8 cellular contexts compared by ENCODE assay signal in genomic region chr15:78075490-78076230, GRCh38. TPM values are rescaled to one million over a fixed set of nuclear protein-coding genes. Genes with fewer than 3 reads are reported as not detected.
DNase-seq lines count a peak whose midpoint lies in the region; ATAC-seq and TF ChIP-seq lines count a peak whose summit lies in the region.

No MANE protein-coding gene starts in this region.

- peak in 1 of 2 donors; percentile 20 for TF ChIP-seq POLR2A in uterus (IDR thresholded peaks at IDR 0.05)

- peaks cover 36% of the 10 kb centered on the region for H3K4me1 ChIP-seq in SJCRH30
- peaks cover 58% of the 10 kb centered on the region for H3K4me1 ChIP-seq in mononuclear cell (ENCODE audit: insufficient read depth, low read length)
- peaks cover 0 to 7% of the 10 kb centered on the region in 2 donors for H3K4me1 ChIP-seq in uterus

- peak overlapping the region; percentile 61 for H3K27ac Mint-ChIP-seq in activated naive CD4-positive, alpha-beta T cell treated with anti-CD3 and anti-CD28 coated beads, Interleukin-2, amount 50 U/mL, for 24 hours
- no peak overlapping the region for H3K27ac Mint-ChIP-seq in endothelial cell (ENCODE audit: unreplicated experiment)

- H3K36me3 ChIP-seq in SJCRH30 (0 out of 2 replicates have a peak, but pooled peaks cover 2% of the 10 kb centered on the region), uterus (no peaks in the 10 kb centered on the region)

- peaks cover 55% of the 10 kb centered on the region for H3K4me1 Mint-ChIP-seq in activated naive CD4-positive, alpha-beta T cell treated with anti-CD3 and anti-CD28 coated beads, Interleukin-2, amount 50 U/mL, for 24 hours
- peaks cover 24% of the 10 kb centered on the region for H3K4me1 Mint-ChIP-seq in endothelial cell (ENCODE audit: unreplicated experiment)

- TF ChIP-seq CTCF in endothelial cell (IDR thresholded peaks at IDR 0.05; ENCODE audit: unreplicated experiment) (no peak), uterus (IDR thresholded peaks at IDR 0.05) (no peak)

- H3K4me3 ChIP-seq in SJCRH30 (peak overlapping the region; percentile 100), mononuclear cell (ENCODE audit: low read length) (peak overlapping the region; percentile 80), uterus (peak overlapping the region; percentile 41 to 96)

- peaks cover 4% of the 10 kb centered on the region for H3K36me3 Mint-ChIP-seq in activated naive CD4-positive, alpha-beta T cell treated with anti-CD3 and anti-CD28 coated beads, Interleukin-2, amount 50 U/mL, for 24 hours
- peaks cover 4% of the 10 kb centered on the region for H3K36me3 Mint-ChIP-seq in endothelial cell (ENCODE audit: low read depth, unreplicated experiment)

- peak overlapping the region; percentile 95 for H3K4me3 Mint-ChIP-seq in activated naive CD4-positive, alpha-beta T cell treated with anti-CD3 and anti-CD28 coated beads, Interleukin-2, amount 50 U/mL, for 24 hours
- H3K4me3 Mint-ChIP-seq in endothelial cell (ENCODE audit: unreplicated experiment) = peak overlapping the region; percentile 38

- no peaks in the 10 kb centered on the region for H3K27me3 ChIP-seq in SJCRH30
- no peaks in the 10 kb centered on the region for H3K27me3 ChIP-seq in mononuclear cell (ENCODE audit: insufficient read depth, low read length)
- no peaks in the 10 kb centered on the region for H3K27me3 ChIP-seq in uterus

- no peaks in the 10 kb centered on the region for H3K27me3 Mint-ChIP-seq in activated naive CD4-positive, alpha-beta T cell treated with anti-CD3 and anti-CD28 coated beads, Interleukin-2, amount 50 U/mL, for 24 hours
- peaks cover 3% of the 10 kb centered on the region for H3K27me3 Mint-ChIP-seq in endothelial cell (ENCODE audit: unreplicated experiment)

- no peak for ATAC-seq in HG03571 (IDR thresholded peaks at IDR 0.05; ENCODE audit: unreplicated experiment)

- intact Hi-C loops in uterus (cut with DNase I; ENCODE audit: low total_unique reads) = loop anchor here (10.0 kb wide), 1 partner anchor 71 kb away; no protein-coding TSS in a partner anchor

- H3K27ac ChIP-seq in SJCRH30 (peak overlapping the region; percentile 25; the same call in 1 of the 2 replicates), uterus (peak overlapping the region; percentile 88 to 95)

- H3K9me3 Mint-ChIP-seq in activated naive CD4-positive, alpha-beta T cell treated with anti-CD3 and anti-CD28 coated beads, Interleukin-2, amount 50 U/mL, for 24 hours = no peaks in the 10 kb centered on the region
- no peaks in the 10 kb centered on the region for H3K9me3 Mint-ChIP-seq in endothelial cell (ENCODE audit: unreplicated experiment)

- H3K9me3 ChIP-seq in SJCRH30 (replicated peaks) = no peaks in the 10 kb centered on the region
- no peaks in the 10 kb centered on the region for H3K9me3 ChIP-seq in mononuclear cell (ENCODE audit: low read depth, low read length)
- no peaks in the 10 kb centered on the region for H3K9me3 ChIP-seq in uterus

- DNase-seq in activated naive CD4-positive, alpha-beta T cell treated with Interleukin-2 at 50 U/mL for 16 hours = no peak
- DNase-seq in SJCRH30 (peak; percentile 47 to 66), endothelial cell (ENCODE audit: low spot score) (peak; percentile 26), uterus (peak; percentile 52 to 59), NCI-H1930 (lab: John Stamatoyannopoulos, UW) (no peak)

RNA-seq across cellular contexts. Expression of gene TBC1D2B, which starts 1.9 kb away (rescaled TPM):
- 50.7 and 58.2 TPM in 2 replicates for total RNA-seq in SJCRH30 (2014; rRNA removed; shearing (Covaris generic))
- total RNA-seq in endothelial cell (ENCODE audit: unreplicated experiment) (13.8 TPM), mononuclear cell (38.1 TPM), uterus (10 to 100 TPM; 27.7 to 89.0 (median 57.9) TPM)

RNA-seq across cellular contexts. Expression of gene SH2D7, which starts 16.7 kb away (rescaled TPM):
- total RNA-seq in SJCRH30 (2014; rRNA removed; shearing (Covaris generic)) = 0.08 and 0.36 TPM in 2 replicates
- total RNA-seq in endothelial cell (ENCODE audit: unreplicated experiment) = not detected
- total RNA-seq in mononuclear cell = not detected
- total RNA-seq in uterus = not detected

RNA-seq across cellular contexts. Expression of gene CIB2, which starts 55.6 kb away (rescaled TPM):
- total RNA-seq in SJCRH30 (2014; rRNA removed; shearing (Covaris generic)) = 0.59 and 2.8 TPM in 2 replicates
- total RNA-seq in endothelial cell (ENCODE audit: unreplicated experiment) = 16.4 TPM
- 1.9 TPM for total RNA-seq in mononuclear cell
- total RNA-seq in uterus = 10 to 100 TPM in 2 of 4 donors, 1 to 10 TPM in 2; 4.4 to 11.3 (median 7.8) TPM

Comparison
In these comparisons a context has a peak if more than half of its experiments do, and no peak if none do; other contexts are left out.
1. DNase-seq: peak in SJCRH30 (2 of 2), endothelial cell (single experiment) and uterus (2 of 2); none in activated naive CD4-positive, alpha-beta T cell treated with Interleukin-2 at 50 U/mL for 16 hours (single experiment) and NCI-H1930 (0 of 2).
2. Peak in every context shown above with its lines, with median percentiles within 50 percentile points of each other: H3K4me3 ChIP-seq.